ENCODE assay signal across 10 cellular contexts in genomic region chr7:117157121-117157870, GRCh38.
A peak's percentile ranks its signal among the peaks of the same experiment; 100 is the strongest.
DNase-seq lines count a peak whose midpoint lies in the region; ATAC-seq and TF ChIP-seq lines count a peak whose summit lies in the region.
"Had no signal": no experiment of that assay in that cellular context is flagged by ENCODE, and none has a peak within 500 bp of the region (broad histone marks: within the 10 kb centered on the region; RNA-seq: fewer than 3 reads in every experiment).

No MANE protein-coding gene starts in this region.

- H3K4me1 ChIP-seq in psoas muscle, result peaks cover 35% of the 10 kb centered on the region

- 29 to 46% (median 45%) methylated on average over 4 of the region's 4 CpGs for WGBS in psoas muscle, 3 donors

- DNase-seq in GM04503 (ENCODE audit: low read depth) (peak; percentile 92), SK-MEL-5 (ENCODE audit: low read depth, low spot score) (peak; percentile 67), fibroblast of villous mesenchyme (ENCODE audit: low read depth) (peak; percentile 64), psoas muscle (peak; percentile 21 to 53), NOMO-1 treated with DMSO at 0.1 percent for 48 hours (lab: John Stamatoyannopoulos, UW; ENCODE audit: unreplicated experiment) (no peak)

- H3K36me3 ChIP-seq in psoas muscle (ENCODE audit: insufficient read depth in 1 of 2, low read depth in 1 of 2), result no peaks in the 10 kb centered on the region
- H3K36me3 ChIP-seq: neutrophil had no signal

- TF ChIP-seq CTCF in fibroblast of villous mesenchyme (IDR thresholded peaks at IDR 0.05; ENCODE audit: insufficient read depth, low read depth, low read length) (peak; percentile 30), psoas muscle (IDR thresholded peaks at IDR 0.05) (no peak)

- in situ Hi-C loops in SK-MEL-5 (cut with HindIII; ENCODE audit: low pct_unique_long_range_greater_than_20kb, low sequenced_read_pairs), result no loop called here

- H3K27me3 ChIP-seq in psoas muscle (ENCODE audit: insufficient read depth in 3 of 3, low read length in 2 of 3), result no peaks in the 10 kb centered on the region
- H3K27me3 ChIP-seq: neutrophil had no signal

- ATAC-seq in psoas muscle (peak in 3 of 4 donors; percentile 20 to 35 (median 33)), HG03175 (IDR thresholded peaks at IDR 0.05; ENCODE audit: unreplicated experiment) (no peak), HG02610 (IDR thresholded peaks at IDR 0.05; ENCODE audit: unreplicated experiment) (no peak), HG02763 (IDR thresholded peaks at IDR 0.05; ENCODE audit: unreplicated experiment) (no peak)
- ATAC-seq: activated naive CD4-positive, alpha-beta T cell treated with anti-CD3 and anti-CD28 coated beads, Interleukin-2, amount 50 U/mL, for 72 hours had no signal

- intact Hi-C loops in psoas muscle (cut with DNase I), result no loop called here

- H3K27ac ChIP-seq in psoas muscle, result no peak overlapping the region
- H3K27ac ChIP-seq: neutrophil had no signal

- H3K4me3 ChIP-seq in fibroblast of villous mesenchyme (ENCODE audit: low read depth, low read length), result no peak overlapping the region
- no peak overlapping the region for H3K4me3 ChIP-seq in psoas muscle

- no peaks in the 10 kb centered on the region for H3K9me3 ChIP-seq in psoas muscle
- H3K9me3 ChIP-seq: neutrophil had no signal

Comparison
In these comparisons a context has a peak if more than half of its experiments do, and no peak if none do; other contexts are left out.
1. ATAC-seq: peak in psoas muscle (3 of 4); none in HG03175 (single experiment), HG02610 (single experiment) and HG02763 (single experiment).